ENCODE assay signal across 21 cellular contexts in the genomic region with DNA sequence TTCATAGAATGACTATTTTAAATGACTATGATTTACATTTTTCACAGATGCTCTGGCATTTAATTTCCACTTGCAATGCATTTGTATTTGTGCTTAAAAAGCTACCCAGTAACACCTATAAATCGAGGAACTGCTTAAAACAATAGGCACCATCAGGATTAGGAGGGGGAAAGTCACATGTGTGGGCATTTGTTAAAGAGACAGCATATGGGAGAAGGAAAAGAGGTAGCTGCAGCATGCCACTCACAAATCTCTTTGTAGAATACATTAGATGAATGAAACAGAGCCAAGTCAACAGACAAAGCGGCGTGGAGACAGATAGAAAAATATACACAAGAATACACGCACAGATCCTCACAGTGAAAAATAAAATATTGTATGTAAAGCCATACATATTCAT.
"Had no signal": no experiment of that assay in that cellular context is flagged by ENCODE, and none has a peak within 500 bp of the region (broad histone marks: within the 10 kb centered on the region; RNA-seq: fewer than 3 reads in every experiment).

No MANE protein-coding gene starts in this region.

- H3K9me3 ChIP-seq: heart left ventricle, pancreas, stomach, thoracic aorta, transverse colon had no signal

- H3K27me3 Mint-ChIP-seq: progenitor cell of endocrine pancreas had no signal

- H3K27me3 ChIP-seq: dorsolateral prefrontal cortex, heart left ventricle, pancreas, stomach, transverse colon had no signal

- H3K4me1 ChIP-seq: pancreas had no signal

- H3K27ac ChIP-seq: heart left ventricle, pancreas, stomach, thoracic aorta, transverse colon had no signal

- H3K27ac Mint-ChIP-seq: natural killer cell treated with Interleukin-12 subunit alpha and Interleukin-12 subunit beta and Interleukin-15 and Interleukin-18, amount 100 ng/mL, for 72 hours; progenitor cell of endocrine pancreas had no signal

- DNase-seq: dorsolateral prefrontal cortex; effector CD8-positive, alpha-beta T cell; heart left ventricle; hippocampal formation; left colon; left ventricle myocardium superior; mesenchymal stem cell; midbrain; occipital lobe; pancreas; right cardiac atrium; small intestine; stimulated activated CD4-positive, alpha-beta T cell treated with anti-CD3 and anti-CD28 coated beads, Interleukin-12 subunit alpha, Interleukin-12 subunit beta, amount 100 ng/mL, for 4 hours; stimulated activated naive CD4-positive, alpha-beta T cell; stomach; substantia nigra; transverse colon had no signal

- H3K4me3 Mint-ChIP-seq: natural killer cell treated with Interleukin-12 subunit alpha and Interleukin-12 subunit beta and Interleukin-15 and Interleukin-18, amount 100 ng/mL, for 72 hours had no signal

- H3K4me3 ChIP-seq: heart left ventricle, lung, pancreas, stomach, thoracic aorta, transverse colon had no signal

- H3K36me3 ChIP-seq: heart left ventricle, pancreas, stomach, thoracic aorta, transverse colon had no signal

- H3K36me3 Mint-ChIP-seq: natural killer cell treated with Interleukin-12 subunit alpha and Interleukin-12 subunit beta and Interleukin-15 and Interleukin-18, amount 100 ng/mL, for 72 hours had no signal

- ATAC-seq: heart left ventricle; left colon; left ventricle myocardium superior; natural killer cell treated with Interleukin-12 subunit alpha and Interleukin-12 subunit beta and Interleukin-15 and Interleukin-18, amount 100 ng/mL, for 72 hours; pancreas; right cardiac atrium had no signal
